Comparison of ENCODE assay signal across 26 cellular contexts in the genomic region with DNA sequence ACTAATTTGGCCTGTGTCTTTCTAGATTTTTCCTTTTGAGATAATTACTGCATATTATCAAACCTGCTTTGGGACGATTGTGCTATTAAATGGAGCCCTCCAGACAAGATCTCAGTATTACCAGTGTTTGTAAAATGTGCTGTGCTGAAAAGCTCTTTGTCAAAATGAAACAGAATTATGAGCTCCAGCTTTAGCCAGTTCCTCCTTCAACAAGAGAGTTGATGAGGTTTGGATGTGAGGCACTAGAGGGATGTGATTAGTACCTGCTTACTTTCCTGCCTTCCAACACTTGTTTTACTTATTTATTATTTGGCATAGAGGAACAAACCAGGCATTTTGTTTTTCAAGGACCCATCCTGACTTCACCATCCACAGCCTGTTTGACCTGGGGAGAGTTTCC. TPM values are rescaled to one million over a fixed set of nuclear protein-coding genes. Genes with fewer than 3 reads are reported as not detected.
DNase-seq lines count a peak whose midpoint lies in the region; ATAC-seq and TF ChIP-seq lines count a peak whose summit lies in the region.
"Had no signal": no experiment of that assay in that cellular context is flagged by ENCODE, and none has a peak within 500 bp of the region (broad histone marks: within the 10 kb centered on the region; RNA-seq: fewer than 3 reads in every experiment).

No MANE protein-coding gene starts in this region.

- H3K9me3 ChIP-seq in prostate gland (no peaks in the 10 kb centered on the region), transverse colon (no peaks in the 10 kb centered on the region)
- H3K9me3 ChIP-seq: adrenal gland, gastrocnemius medialis, right lobe of liver had no signal

- H3K27me3 Mint-ChIP-seq in activated T-cell treated with anti-CD3 and anti-CD28 coated beads, Interleukin-2, amount 50 U/mL, for 72 hours (ENCODE audit: low read depth), result no peaks in the 10 kb centered on the region
- H3K27me3 Mint-ChIP-seq in IgD-negative memory B cell, result no peaks in the 10 kb centered on the region
- no peaks in the 10 kb centered on the region for H3K27me3 Mint-ChIP-seq in activated naive CD8-positive, alpha-beta T cell treated with anti-CD3 and anti-CD28 coated beads for 36 hours
- H3K27me3 Mint-ChIP-seq: activated B cell treated with CpG ODN at 0.5 μM for 24 hours had no signal

- peaks cover 42% of the 10 kb centered on the region for H3K4me1 Mint-ChIP-seq in activated T-cell treated with anti-CD3 and anti-CD28 coated beads, Interleukin-2, amount 50 U/mL, for 72 hours (ENCODE audit: low read depth)
- H3K4me1 Mint-ChIP-seq in IgD-negative memory B cell, result peaks cover 0 to 2% (median 2%) of the 10 kb centered on the region in 3 donors
- H3K4me1 Mint-ChIP-seq in activated naive CD8-positive, alpha-beta T cell treated with anti-CD3 and anti-CD28 coated beads for 36 hours, result peaks cover 45% of the 10 kb centered on the region

- H3K4me1 ChIP-seq in prostate gland (replicated peaks), result peaks cover 3% of the 10 kb centered on the region
- no peaks in the 10 kb centered on the region for H3K4me1 ChIP-seq in transverse colon
- H3K4me1 ChIP-seq: gastrocnemius medialis had no signal

- no peaks in the 10 kb centered on the region for H3K9me3 Mint-ChIP-seq in activated T-cell treated with anti-CD3 and anti-CD28 coated beads, Interleukin-2, amount 50 U/mL, for 72 hours
- no peaks in the 10 kb centered on the region for H3K9me3 Mint-ChIP-seq in IgD-negative memory B cell
- H3K9me3 Mint-ChIP-seq in activated naive CD8-positive, alpha-beta T cell treated with anti-CD3 and anti-CD28 coated beads for 36 hours, result no peaks in the 10 kb centered on the region
- H3K9me3 Mint-ChIP-seq: activated B cell treated with CpG ODN at 0.5 μM for 24 hours had no signal

- 41% methylated on average over 1 of the region's 1 CpG for WGBS in prostate gland
- WGBS in transverse colon (ENCODE audit: low coverage in 1 of 2), 2 donors, result 50 to 83% methylated on average over 1 of the region's 1 CpG

- no peak for ATAC-seq in activated T-cell treated with anti-CD3 and anti-CD28 coated beads, Interleukin-2, amount 50 U/mL, for 72 hours (replicated peaks in 1 of 2)
- no peak for ATAC-seq in left ventricle myocardium superior
- ATAC-seq: gastrocnemius medialis, left colon had no signal

- peak overlapping the region; percentile 88 for H3K27ac Mint-ChIP-seq in activated T-cell treated with anti-CD3 and anti-CD28 coated beads, Interleukin-2, amount 50 U/mL, for 72 hours
- peak overlapping the region in 2 of 3 donors; percentile 5 to 89 for H3K27ac Mint-ChIP-seq in IgD-negative memory B cell
- peak overlapping the region; percentile 58 for H3K27ac Mint-ChIP-seq in activated naive CD8-positive, alpha-beta T cell treated with anti-CD3 and anti-CD28 coated beads for 36 hours

- in situ Hi-C loops in transverse colon (cut with MboI; ENCODE audit: low pct_ligation_motif_present in 1 of 4, low pct_unique_long_range_greater_than_20kb in 1 of 4, low sequenced_read_pairs in 3 of 4), result no loop called here

- DNase-seq in activated T-cell treated with anti-CD3 and anti-CD28 coated beads, Interleukin-2, amount 50 U/mL, for 72 hours, result no peak
- DNase-seq in activated T-cell treated with anti-CD3 and anti-CD28 coated beads, Interleukin-2, amount 50 U/mL, for 48 hours, result no peak
- no peak for DNase-seq in activated naive CD8-positive, alpha-beta T cell treated with anti-CD3 and anti-CD28 coated beads for 36 hours
- no peak for DNase-seq in prostate gland (ENCODE audit: low spot score)
- DNase-seq in left ventricle myocardium superior, result no peak
- no peak for DNase-seq in stimulated activated CD4-positive, alpha-beta T cell treated with anti-CD3 and anti-CD28 coated beads, Interleukin-4, amount 100 ng/mL, for 1 hour
- no peak for DNase-seq in transverse colon
- DNase-seq: activated B cell treated with CpG ODN at 0.5 μM for 24 hours; activated CD8-positive, alpha-beta memory T cell treated with anti-CD3 and anti-CD28 coated beads, Interleukin-2, amount 50 U/mL, for 48 hours; adrenal gland; COR-L47; gastrocnemius medialis; left colon; NCI-H1092 treated with DMSO at 0.1 percent for 48 hours; NCI-H2107; NCI-H524 treated with DMSO at 0.1 percent for 48 hours; occipital lobe; right lobe of liver; Right ventricle myocardium superior had no signal

- TF ChIP-seq CTCF in prostate gland (IDR thresholded peaks at IDR 0.05) (no peak), transverse colon (IDR thresholded peaks at IDR 0.05) (no peak)

- no peak overlapping the region for H3K4me3 Mint-ChIP-seq in activated T-cell treated with anti-CD3 and anti-CD28 coated beads, Interleukin-2, amount 50 U/mL, for 72 hours
- H3K4me3 Mint-ChIP-seq in IgD-negative memory B cell, result no peak overlapping the region
- H3K4me3 Mint-ChIP-seq in activated naive CD8-positive, alpha-beta T cell treated with anti-CD3 and anti-CD28 coated beads for 36 hours, result no peak overlapping the region
- H3K4me3 Mint-ChIP-seq: activated B cell treated with CpG ODN at 0.5 μM for 24 hours had no signal

- no peak for TF ChIP-seq EP300 in transverse colon (IDR thresholded peaks at IDR 0.05; ENCODE audit: low read depth)

- H3K4me3 ChIP-seq in prostate gland, result no peak overlapping the region
- H3K4me3 ChIP-seq in transverse colon, result no peak overlapping the region
- H3K4me3 ChIP-seq: adrenal gland, gastrocnemius medialis, right lobe of liver had no signal

- H3K36me3 ChIP-seq in prostate gland, result no peaks in the 10 kb centered on the region
- H3K36me3 ChIP-seq in transverse colon, result no peaks in the 10 kb centered on the region
- H3K36me3 ChIP-seq: adrenal gland, gastrocnemius medialis had no signal

- H3K27me3 ChIP-seq in prostate gland (replicated peaks; ENCODE audit: insufficient read depth) (no peaks in the 10 kb centered on the region), transverse colon (no peaks in the 10 kb centered on the region)
- H3K27me3 ChIP-seq: adrenal gland, right lobe of liver had no signal

- TF ChIP-seq POLR2A in prostate gland (IDR thresholded peaks at IDR 0.05) (no peak), transverse colon (IDR thresholded peaks at IDR 0.05) (no peak)

- H3K27ac ChIP-seq in prostate gland (peak overlapping the region; percentile 3 to 82), transverse colon (no peak overlapping the region)
- H3K27ac ChIP-seq: adrenal gland, epithelial cell of prostate, gastrocnemius medialis, KMS-11 had no signal

- intact Hi-C loops in prostate gland (cut with DNase I), result no loop called here
- intact Hi-C loops in left ventricle myocardium superior (cut with micrococcal nuclease), result no loop called here
- intact Hi-C loops in transverse colon (cut with DNase I; ENCODE audit: low total_unique reads), result no loop called here

- H3K36me3 Mint-ChIP-seq in activated T-cell treated with anti-CD3 and anti-CD28 coated beads, Interleukin-2, amount 50 U/mL, for 72 hours (ENCODE audit: insufficient read depth in 2 of 2), result peaks cover 18 to 63% of the 10 kb centered on the region in 2 donors
- H3K36me3 Mint-ChIP-seq in IgD-negative memory B cell, result peaks cover 10% of the 10 kb centered on the region
- peaks cover 69% of the 10 kb centered on the region for H3K36me3 Mint-ChIP-seq in activated naive CD8-positive, alpha-beta T cell treated with anti-CD3 and anti-CD28 coated beads for 36 hours

RNA-seq across cellular contexts. Expression of a gene that starts 32.8 kb away (rescaled TPM):
- total RNA-seq in activated T-cell treated with anti-CD3 and anti-CD28 coated beads, Interleukin-2, amount 50 U/mL, for 72 hours, result not detected
- polyA plus RNA-seq in IgD-negative memory B cell, result 0.14 TPM
- total RNA-seq in activated naive CD8-positive, alpha-beta T cell treated with anti-CD3 and anti-CD28 coated beads for 36 hours, result not detected
- total RNA-seq in prostate gland (under 1 TPM in 1 of 2 donors, not detected in 1; 0.85 TPM), left ventricle myocardium superior (not detected), transverse colon (not detected)
- total RNA-seq: activated B cell treated with CpG ODN at 0.5 μM for 24 hours; bronchial epithelial cell; G401; left colon; occipital lobe; Right ventricle myocardium superior; T-helper 2 cell treated with Interferon-gamma antibody and Interleukin-4, amounts not matched to agents 100 ng/mL and 5 ng/mL, for 36 hours; urinary bladder had no signal

RNA-seq across cellular contexts. Expression of a gene that starts 44.4 kb away (rescaled TPM):
- total RNA-seq in activated T-cell treated with anti-CD3 and anti-CD28 coated beads, Interleukin-2, amount 50 U/mL, for 72 hours, result 100 to 1,000 TPM; 834 to 955 TPM
- 835 TPM for polyA plus RNA-seq in IgD-negative memory B cell
- total RNA-seq in activated naive CD8-positive, alpha-beta T cell treated with anti-CD3 and anti-CD28 coated beads for 36 hours, result 100 to 1,000 TPM; 886 to 901 TPM
- total RNA-seq in prostate gland (100 to 1,000 TPM in 1 of 2 donors, 10 to 100 TPM in 1; 58.1 to 177 TPM), left ventricle myocardium superior (22.9 TPM), transverse colon (10 to 100 TPM in 3 of 4 donors, 1 to 10 TPM in 1; 1.6 to 35.7 (median 26.1) TPM)
- total RNA-seq: G401 had no signal

Comparison
In these comparisons a context has a peak if more than half of its experiments do, and no peak if none do; other contexts are left out.
1. H3K27ac ChIP-seq: peak in prostate gland (2 of 2); none in transverse colon (0 of 4).
2. RNA of a gene that starts 44.4 kb away (total RNA-seq): 834 to 955 TPM in activated T-cell treated with anti-CD3 and anti-CD28 coated beads, Interleukin-2, amount 50 U/mL, for 72 hours and 886 to 901 TPM in activated naive CD8-positive, alpha-beta T cell treated with anti-CD3 and anti-CD28 coated beads for 36 hours; 58.1 to 177 TPM in prostate gland, 1.6 to 35.7 TPM in transverse colon and 22.9 TPM in left ventricle myocardium superior (single experiment); every median in the first group is over 4 times any median in the second.
3. Peak in every context shown above with its lines, with median percentiles within 50 percentile points of each other: H3K27ac Mint-ChIP-seq.